ENCODE assay signal across 7 cellular contexts in the genomic region with DNA sequence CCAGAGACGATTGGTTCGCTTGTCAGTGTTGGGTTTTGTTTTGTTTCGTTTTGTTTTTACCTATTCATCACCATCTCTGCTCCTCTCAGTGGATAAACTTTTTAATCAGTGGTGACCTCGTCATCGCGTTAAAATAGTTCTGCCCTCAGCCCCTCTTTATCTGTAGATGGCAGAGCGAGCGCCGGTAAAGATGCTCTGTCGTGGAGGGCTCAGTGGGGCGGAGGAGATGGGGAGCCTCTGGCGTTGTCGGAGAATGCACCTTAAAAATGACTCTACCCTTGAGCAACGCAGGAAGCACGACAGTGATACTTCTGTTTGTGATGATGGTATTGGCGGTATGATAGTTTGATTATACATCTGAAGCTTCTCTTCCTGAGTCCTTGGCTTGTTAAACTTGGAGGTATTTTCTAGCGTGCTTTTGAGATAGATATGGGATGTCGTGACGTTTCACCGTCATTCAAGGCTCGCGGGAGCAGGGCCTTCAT. TPM values are rescaled to one million over a fixed set of nuclear protein-coding genes. Genes with fewer than 3 reads are reported as not detected.
DNase-seq lines count a peak whose midpoint lies in the region; ATAC-seq and TF ChIP-seq lines count a peak whose summit lies in the region.

No MANE protein-coding gene starts in this region.

- H3K4me3 ChIP-seq in epithelial cell of proximal tubule (ENCODE audit: low read depth, low read length) (peak overlapping the region; percentile 79), stomach smooth muscle (ENCODE audit: low read length in 2 of 2) (peak overlapping the region; percentile 86 to 95)
- H3K4me3 ChIP-seq in naive thymus-derived CD4-positive, alpha-beta T cell (ENCODE audit: low read length): peak overlapping the region; percentile 77

- peak; percentile 19 for DNase-seq in NCI-H226
- DNase-seq in activated CD8-positive, alpha-beta memory T cell treated with anti-CD3 and anti-CD28 coated beads, Interleukin-2, amount 50 U/mL, for 1 hour (ENCODE audit: extremely low read depth): peak; percentile 42
- DNase-seq in epithelial cell of proximal tubule (ENCODE audit: low read depth): no peak
- DNase-seq in naive thymus-derived CD4-positive, alpha-beta T cell: peak; percentile 49 to 81 (median 73)

- peaks cover 0 to 2% (median 0%) of the 10 kb centered on the region in 5 donors for H3K27me3 Mint-ChIP-seq in naive thymus-derived CD4-positive, alpha-beta T cell

- ATAC-seq in GM18517 (IDR thresholded peaks at IDR 0.05; ENCODE audit: unreplicated experiment): peak; percentile 33
- peak; percentile 31 for ATAC-seq in HG02798 (IDR thresholded peaks at IDR 0.05; ENCODE audit: poor library complexity, unreplicated experiment)
- ATAC-seq in naive thymus-derived CD4-positive, alpha-beta T cell: peak; percentile 76

- peaks cover 45 to 72% (median 64%) of the 10 kb centered on the region in 7 donors for H3K4me1 Mint-ChIP-seq in naive thymus-derived CD4-positive, alpha-beta T cell

- no peaks in the 10 kb centered on the region for H3K27me3 ChIP-seq in naive thymus-derived CD4-positive, alpha-beta T cell (ENCODE audit: control insufficient read depth in 2 of 2, insufficient read depth in 2 of 2, low read length in 2 of 2)
- no peaks in the 10 kb centered on the region for H3K27me3 ChIP-seq in stomach smooth muscle (ENCODE audit: control insufficient read depth in 1 of 2, insufficient read depth in 2 of 2, low read length in 2 of 2)

- peak overlapping the region; percentile 86 to 95 for H3K9ac ChIP-seq in stomach smooth muscle (ENCODE audit: low read length in 2 of 2)

- peaks cover 0 to 25% (median 4%) of the 10 kb centered on the region in 5 donors for H3K36me3 Mint-ChIP-seq in naive thymus-derived CD4-positive, alpha-beta T cell

- POLR2A ChIA-PET in naive thymus-derived CD4-positive, alpha-beta T cell (lab: Charles Lee): interaction anchor here (0.6 to 4.4 kb wide), 23 partner anchors 13 to 315 kb away, joined by 3 to 46 read pairs (median 5); partner anchors contain the start of gene HNRNPF

- no peaks in the 10 kb centered on the region for H3K9me3 Mint-ChIP-seq in naive thymus-derived CD4-positive, alpha-beta T cell

- CTCF ChIA-PET in naive thymus-derived CD4-positive, alpha-beta T cell (lab: Charles Lee): interaction anchor here (2.3 kb wide), 1 partner anchor 66 kb away, joined by 7 read pairs; no protein-coding TSS in a partner anchor

- H3K9me3 ChIP-seq in naive thymus-derived CD4-positive, alpha-beta T cell (ENCODE audit: control insufficient read depth in 2 of 3, low read length in 3 of 3): no peaks in the 10 kb centered on the region
- H3K9me3 ChIP-seq in stomach smooth muscle (ENCODE audit: control insufficient read depth in 2 of 2, low read length in 2 of 2): no peaks in the 10 kb centered on the region

- intact Hi-C loops in naive thymus-derived CD4-positive, alpha-beta T cell (cut with micrococcal nuclease): loop anchor here (1.0 to 10.0 kb wide), 20 partner anchors 9 to 586 kb away; partner anchors contain the start of genes HNRNPF (in 2 of the 2), ZNF32 (in 2 of the 2), ZNF33B (in 2 of the 2) and BMS1 (in 1 of the 2)

- peak overlapping the region; percentile 95 to 100 (median 99) for H3K27ac Mint-ChIP-seq in naive thymus-derived CD4-positive, alpha-beta T cell

- H3K4me3 Mint-ChIP-seq in naive thymus-derived CD4-positive, alpha-beta T cell: peak overlapping the region; percentile 90 to 100 (median 98)

- H3K27ac ChIP-seq in naive thymus-derived CD4-positive, alpha-beta T cell (ENCODE audit: low read depth, low read length): peak overlapping the region; percentile 93
- H3K27ac ChIP-seq in stomach smooth muscle (ENCODE audit: low read length): peak overlapping the region; percentile 64

- no peak for TF ChIP-seq CTCF in epithelial cell of proximal tubule (conservative IDR thresholded peaks at IDR 0.05; ENCODE audit: low read depth, low read length)

- H3K4me1 ChIP-seq in naive thymus-derived CD4-positive, alpha-beta T cell (ENCODE audit: control insufficient read depth in 2 of 2, insufficient read depth in 2 of 2, low read length in 2 of 2): peaks cover 24 to 25% of the 10 kb centered on the region in 2 donors
- peaks cover 5% of the 10 kb centered on the region for H3K4me1 ChIP-seq in stomach smooth muscle (ENCODE audit: control insufficient read depth, insufficient read depth, low read length)

- peaks cover 0 to 3% (median 0%) of the 10 kb centered on the region in 3 experiments for H3K36me3 ChIP-seq in naive thymus-derived CD4-positive, alpha-beta T cell (ENCODE audit: control insufficient read depth in 2 of 3, insufficient read depth in 3 of 3, low read length in 3 of 3)
- H3K36me3 ChIP-seq in stomach smooth muscle (ENCODE audit: control insufficient read depth in 2 of 2, insufficient read depth in 2 of 2, low read length in 2 of 2): no peaks in the 10 kb centered on the region

RNA-seq across cellular contexts. Expression of gene CSGALNACT2, which starts 0.6 kb away (rescaled TPM):
- 8.1 and 10.4 TPM in 2 replicates for total RNA-seq in epithelial cell of proximal tubule
- 10 to 100 TPM; 47.3 to 57.5 (median 52.3) TPM for total RNA-seq in naive thymus-derived CD4-positive, alpha-beta T cell
- polyA plus RNA-seq in naive thymus-derived CD4-positive, alpha-beta T cell: 10 to 100 TPM; 19.0 to 23.0 TPM
